ENCODE assay signal across 8 cellular contexts in the genomic region with DNA sequence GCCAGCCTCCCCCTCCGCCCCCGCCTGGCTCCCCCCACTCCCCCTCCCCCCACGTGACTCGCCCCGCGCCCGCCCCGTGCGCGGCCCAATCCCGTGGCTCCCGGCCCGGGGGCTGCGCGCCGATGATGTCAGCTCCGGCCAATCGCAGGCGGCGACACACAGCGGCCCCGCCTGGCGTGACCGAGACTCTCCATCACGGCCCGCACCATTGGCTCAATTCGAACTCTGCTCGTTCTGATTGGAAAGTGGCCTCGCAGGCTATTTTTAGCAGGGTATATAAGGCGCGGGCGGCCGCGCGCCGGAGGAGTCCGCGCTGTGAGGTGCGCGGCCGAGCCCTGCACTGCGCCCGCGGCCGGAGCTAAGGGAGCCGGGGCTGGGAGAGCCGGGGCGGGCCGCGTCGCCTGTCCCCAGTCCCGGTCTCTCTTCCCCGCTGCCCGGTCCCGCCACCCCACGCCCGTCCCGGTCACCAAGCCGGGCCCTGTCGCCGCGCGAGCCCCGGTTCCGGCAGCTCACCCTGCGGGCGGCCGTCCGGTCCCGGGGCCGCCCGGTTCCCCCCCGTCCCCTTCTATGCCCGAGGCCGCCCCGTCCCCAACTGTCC. TPM values are rescaled to one million over a fixed set of nuclear protein-coding genes. Genes with fewer than 3 reads are reported as not detected.
DNase-seq lines count a peak whose midpoint lies in the region; ATAC-seq, FAIRE-seq and TF ChIP-seq lines count a peak whose summit lies in the region.

No MANE protein-coding gene starts in this region.

- peaks cover 24% of the 10 kb centered on the region for H3K36me3 Mint-ChIP-seq in nephron progenitor cell (ENCODE audit: low read depth)
- H3K36me3 Mint-ChIP-seq in stimulated activated naive CD8-positive, alpha-beta T cell treated with anti-CD3 and anti-CD28 coated beads, Interleukin-15, Interleukin-2, amounts not matched to agents 100 ng/mL and 50 ng/mL, for 24 hours (ENCODE audit: low read depth), result peaks cover 41% of the 10 kb centered on the region

- peaks cover 44% of the 10 kb centered on the region for H3K4me1 Mint-ChIP-seq in nephron progenitor cell
- peaks cover 39% of the 10 kb centered on the region for H3K4me1 Mint-ChIP-seq in stimulated activated naive CD8-positive, alpha-beta T cell treated with anti-CD3 and anti-CD28 coated beads, Interleukin-15, Interleukin-2, amounts not matched to agents 100 ng/mL and 50 ng/mL, for 24 hours (ENCODE audit: low read depth)

- H3K27ac ChIP-seq in RWPE2 (ENCODE audit: poor library complexity, severe bottlenecking), result peak overlapping the region; percentile 99

- H3K4me3 Mint-ChIP-seq in nephron progenitor cell, result peak overlapping the region; percentile 98
- H3K4me3 Mint-ChIP-seq in stimulated activated naive CD8-positive, alpha-beta T cell treated with anti-CD3 and anti-CD28 coated beads, Interleukin-15, Interleukin-2, amounts not matched to agents 100 ng/mL and 50 ng/mL, for 24 hours, result peak overlapping the region; percentile 95

- H3K36me3 ChIP-seq in HAP-1 (replicated peaks), result peaks cover 29% of the 10 kb centered on the region
- H3K36me3 ChIP-seq in RWPE2 (ENCODE audit: low read depth), result peaks cover 46% of the 10 kb centered on the region

- in situ Hi-C loops in HAP-1 (cut with MboI; ENCODE audit: low sequenced_read_pairs), result loop anchor here (25.0 kb wide), 1 partner anchor 598 kb away; no protein-coding TSS in a partner anchor

- H3K4me1 ChIP-seq in HAP-1, result peaks cover 18% of the 10 kb centered on the region
- H3K4me1 ChIP-seq in RWPE2 (ENCODE audit: insufficient read depth, poor library complexity, severe bottlenecking), result peaks cover 15% of the 10 kb centered on the region

- no peaks in the 10 kb centered on the region; the same call in 1 of the 2 replicates for H3K9me3 ChIP-seq in HAP-1
- H3K9me3 ChIP-seq in RWPE2 (ENCODE audit: severe bottlenecking), result peaks cover 2% of the 10 kb centered on the region

- H3K9me3 Mint-ChIP-seq in nephron progenitor cell, result peaks cover 24% of the 10 kb centered on the region
- H3K9me3 Mint-ChIP-seq in stimulated activated naive CD8-positive, alpha-beta T cell treated with anti-CD3 and anti-CD28 coated beads, Interleukin-15, Interleukin-2, amounts not matched to agents 100 ng/mL and 50 ng/mL, for 24 hours, result peaks cover 8% of the 10 kb centered on the region

- H3K4me3 ChIP-seq in HAP-1, result peak overlapping the region; percentile 97
- peak overlapping the region; percentile 71 for H3K4me3 ChIP-seq in RWPE2 (ENCODE audit: severe bottlenecking)
- peak overlapping the region; percentile 100 for H3K4me3 ChIP-seq in fibroblast of pulmonary artery (replicated peaks; ENCODE audit: low read depth, low read length)

- peak overlapping the region; percentile 99 for H3K27ac Mint-ChIP-seq in nephron progenitor cell
- H3K27ac Mint-ChIP-seq in stimulated activated naive CD8-positive, alpha-beta T cell treated with anti-CD3 and anti-CD28 coated beads, Interleukin-15, Interleukin-2, amounts not matched to agents 100 ng/mL and 50 ng/mL, for 24 hours, result peak overlapping the region; percentile 95

- no peaks in the 10 kb centered on the region for H3K27me3 Mint-ChIP-seq in nephron progenitor cell (ENCODE audit: low read depth, poor library complexity)
- no peaks in the 10 kb centered on the region for H3K27me3 Mint-ChIP-seq in stimulated activated naive CD8-positive, alpha-beta T cell treated with anti-CD3 and anti-CD28 coated beads, Interleukin-15, Interleukin-2, amounts not matched to agents 100 ng/mL and 50 ng/mL, for 24 hours

- FAIRE-seq in G401.6 (lab: Jason Lieb, UNC), result peak; percentile 86

- peak; percentile 88 to 97 for DNase-seq in HAP-1 (ENCODE audit: low spot score in 2 of 2)
- DNase-seq in M059J (ENCODE audit: low read depth), result peak; percentile 88
- peak; percentile 95 for DNase-seq in RWPE2 (ENCODE audit: low spot score)
- peak; percentile 99 for DNase-seq in activated effector memory CD4-positive, alpha-beta T cell treated with Interleukin-2 at 50 U/mL for 16 hours
- DNase-seq in fibroblast of pulmonary artery (ENCODE audit: low read depth), result peak; percentile 99
- peak; percentile 98 for DNase-seq in nephron progenitor cell

- H3K27me3 ChIP-seq in HAP-1 (ENCODE audit: low read depth) (no peaks in the 10 kb centered on the region), RWPE2 (ENCODE audit: insufficient read depth, poor library complexity, severe bottlenecking) (no peaks in the 10 kb centered on the region)

- peak; percentile 49 for ATAC-seq in RWPE2 (ENCODE audit: low read depth)

- no peak for TF ChIP-seq CTCF in RWPE2 (IDR thresholded peaks at IDR 0.05; ENCODE audit: poor library complexity, severe bottlenecking)
- TF ChIP-seq CTCF in fibroblast of pulmonary artery (IDR thresholded peaks at IDR 0.05; ENCODE audit: low read length, missing control alignments), result no peak
- TF ChIP-seq CTCF in nephron progenitor cell (IDR thresholded peaks at IDR 0.05), result no peak

RNA-seq across cellular contexts. Expression of gene KLF6, which starts 0.3 kb away (rescaled TPM):
- 4.8 and 9.9 TPM in 2 replicates for total RNA-seq in M059J (2014; rRNA removed; shearing (Covaris generic))

Comparison
In these comparisons a context has a peak if more than half of its experiments do, and no peak if none do; other contexts are left out.
1. Peak in every context shown above with its lines: DNase-seq, ATAC-seq, H3K4me3 ChIP-seq and H3K27ac ChIP-seq.